1 cellular context compared by ENCODE assay signal in the genomic region with DNA sequence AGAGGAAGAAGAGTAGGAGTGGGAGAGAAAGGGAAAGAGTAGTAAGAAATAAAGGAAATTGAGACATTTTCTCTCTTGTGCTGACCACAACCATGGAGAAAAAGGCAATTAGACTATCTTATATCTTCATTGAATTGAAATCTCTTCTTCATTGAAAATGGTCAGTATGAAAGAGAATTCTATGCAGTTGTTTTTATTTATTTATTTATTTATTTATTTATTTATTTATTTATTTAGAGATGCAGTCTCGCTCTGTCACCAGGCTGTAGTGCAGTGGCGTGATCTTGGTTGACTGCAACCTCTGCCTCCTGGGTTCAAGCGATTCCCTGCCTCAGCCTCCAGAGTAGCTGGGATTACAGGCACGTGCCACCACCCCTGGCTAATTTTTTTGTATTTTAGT.
TF ChIP-seq lines count a peak whose summit lies in the region.

No MANE protein-coding gene starts in this region.

TF ChIP-seq in IMR-90, 13 proteins besides CTCF, POLR2A, EP300 and RAD21 (continued from another document):
- TF ChIP-seq, protein P1, sequence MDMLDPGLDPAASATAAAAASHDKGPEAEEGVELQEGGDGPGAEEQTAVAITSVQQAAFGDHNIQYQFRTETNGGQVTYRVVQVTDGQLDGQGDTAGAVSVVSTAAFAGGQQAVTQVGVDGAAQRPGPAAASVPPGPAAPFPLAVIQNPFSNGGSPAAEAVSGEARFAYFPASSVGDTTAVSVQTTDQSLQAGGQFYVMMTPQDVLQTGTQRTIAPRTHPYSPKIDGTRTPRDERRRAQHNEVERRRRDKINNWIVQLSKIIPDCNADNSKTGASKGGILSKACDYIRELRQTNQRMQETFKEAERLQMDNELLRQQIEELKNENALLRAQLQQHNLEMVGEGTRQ (IDR thresholded peaks at IDR 0.05; ENCODE audit: low read depth, low read length) = no peak
- TF ChIP-seq SMC3 (IDR thresholded peaks at IDR 0.05; ENCODE audit: low read depth, low read length) = no peak
- no peak for TF ChIP-seq MAZ (IDR thresholded peaks at IDR 0.05; ENCODE audit: borderline replicate concordance, low read depth, low read length)
- TF ChIP-seq CEBPB (IDR thresholded peaks at IDR 0.05; ENCODE audit: low read depth, low read length) = no peak
